ENCODE assay signal across 9 cellular contexts in the genomic region with DNA sequence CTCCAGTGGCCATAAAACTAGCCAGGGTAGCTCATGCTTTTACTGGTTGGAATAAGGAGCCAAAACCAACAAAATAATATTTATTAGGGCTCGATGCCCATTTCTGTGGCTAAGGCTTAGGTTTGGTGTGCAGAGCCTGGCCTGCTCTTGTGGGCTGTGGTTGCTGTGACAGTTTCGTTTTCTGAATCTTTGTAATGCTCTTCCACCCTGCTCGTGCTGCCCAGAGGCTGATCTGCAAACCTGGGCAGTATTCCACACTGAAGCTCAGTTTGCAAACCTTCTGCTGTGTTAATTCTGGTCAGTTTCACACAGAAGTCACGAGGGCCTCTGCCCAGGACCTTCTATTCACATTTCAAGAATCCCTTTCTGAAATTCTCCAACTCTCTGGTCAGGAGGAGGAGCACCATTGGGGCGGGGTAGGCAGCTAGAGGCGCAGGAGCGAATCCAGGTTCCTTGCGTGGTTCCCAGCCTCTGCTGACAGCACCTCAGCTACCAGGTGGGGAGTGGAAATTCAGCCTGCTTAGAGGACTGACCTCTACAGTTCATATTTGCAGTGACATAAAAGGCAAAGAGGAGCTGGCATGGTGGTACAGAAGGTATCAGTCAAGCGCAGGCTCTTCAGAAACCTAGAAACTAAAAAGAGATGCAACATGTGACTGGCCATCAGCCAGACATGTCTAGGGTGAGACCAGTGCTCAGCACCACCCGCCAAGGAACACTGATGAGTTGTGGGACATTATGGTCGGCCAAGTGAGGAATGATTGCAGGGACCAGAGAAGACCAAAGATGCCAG. TPM values are rescaled to one million over a fixed set of nuclear protein-coding genes. Genes with fewer than 3 reads are reported as not detected.
DNase-seq lines count a peak whose midpoint lies in the region; ATAC-seq, FAIRE-seq and TF ChIP-seq lines count a peak whose summit lies in the region.
"Had no signal": no experiment of that assay in that cellular context is flagged by ENCODE, and none has a peak within 500 bp of the region (broad histone marks: within the 10 kb centered on the region; RNA-seq: fewer than 3 reads in every experiment).

No MANE protein-coding gene starts in this region.

- no peak for TF ChIP-seq CTCF in K562 (IDR thresholded peaks at IDR 0.05 in 2 of 3, conservative IDR thresholded peaks at IDR 0.05 in 1 of 3; ENCODE audit: insufficient read depth in 2 of 3, low read depth in 1 of 3, low read length in 3 of 3)

- no peak overlapping the region for H3K23ac ChIP-seq in mesenchymal stem cell (ENCODE audit: low read length in 2 of 2)
- no peak overlapping the region for H3K23ac ChIP-seq in neuronal stem cell (ENCODE audit: low read depth, low read length, poor library complexity)

- peaks cover 9 to 27% of the 10 kb centered on the region in 2 experiments; a peak in 3 of 5 replicates for H3K4me1 ChIP-seq in K562 (replicated peaks in 1 of 2; ENCODE audit: control insufficient read depth in 2 of 2, insufficient read depth in 2 of 2, low read length in 2 of 2)
- H3K4me1 ChIP-seq in mesenchymal stem cell (ENCODE audit: control insufficient read depth, insufficient read depth, low read depth, low read length), result peaks cover 15% of the 10 kb centered on the region
- H3K4me1 ChIP-seq in neuronal stem cell (ENCODE audit: control insufficient read depth in 2 of 2, insufficient read depth in 1 of 2, low read depth in 1 of 2, low read length in 2 of 2), result peaks cover 0 to 3% of the 10 kb centered on the region in 2 donors

- H3K18ac ChIP-seq in mesenchymal stem cell (ENCODE audit: low read depth in 1 of 2, low read length in 2 of 2), result no peak overlapping the region
- H3K18ac ChIP-seq in neuronal stem cell (ENCODE audit: low read length), result no peak overlapping the region

- H4K20me1 ChIP-seq in K562 (replicated peaks; ENCODE audit: control insufficient read depth, insufficient read depth, low read length), result peaks cover 13% of the 10 kb centered on the region; the same call in 1 of the 2 replicates

- no peak for FAIRE-seq in K562 (lab: Jason Lieb, UNC)

- DNase-seq in GM03348 (ENCODE audit: low spot score), result peak; percentile 72
- no peak for DNase-seq in K562 (ENCODE audit: extremely low read depth in 1 of 4, low spot score in 3 of 4)
- DNase-seq in mesenchymal stem cell, result no peak
- no peak for DNase-seq in neuronal stem cell (ENCODE audit: low spot score)
- no peak for DNase-seq in NOMO-1 treated with DMSO at 0.1 percent for 48 hours (lab: John Stamatoyannopoulos, UW; ENCODE audit: unreplicated experiment)
- DNase-seq: activated B cell treated with CpG ODN at 0.5 μM for 24 hours had no signal

- H3K14ac ChIP-seq in mesenchymal stem cell (ENCODE audit: low read length in 2 of 2) (no peak overlapping the region), neuronal stem cell (ENCODE audit: low read length) (no peak overlapping the region)

- H3K79me1 ChIP-seq in mesenchymal stem cell (replicated peaks; ENCODE audit: low read length, poor library complexity, severe bottlenecking) (peaks cover 3% of the 10 kb centered on the region), neuronal stem cell (ENCODE audit: low read depth, low read length) (peaks cover 2% of the 10 kb centered on the region)

- H2AFZ ChIP-seq in K562 (ENCODE audit: low read depth, low read length), result no peak overlapping the region
- H2AFZ ChIP-seq in mesenchymal stem cell (ENCODE audit: low read depth, low read length), result no peak overlapping the region
- no peak overlapping the region for H2AFZ ChIP-seq in neuronal stem cell (ENCODE audit: low read length)

- no peak overlapping the region for H4K8ac ChIP-seq in mesenchymal stem cell (ENCODE audit: low read length)
- H4K8ac ChIP-seq in neuronal stem cell (ENCODE audit: low read depth, low read length), result no peak overlapping the region

- CTCF ChIA-PET in K562 (lab: Yijun Ruan, JAX; ENCODE audit: low intra/inter-chr PET ratio), result no interaction called here

- H3K4me3 ChIP-seq in K562 (no peak overlapping the region), mesenchymal stem cell (ENCODE audit: insufficient read depth in 1 of 2, low read depth in 1 of 2, low read length in 2 of 2) (peak overlapping the region in 1 of 2 experiments; percentile 33), neuronal stem cell (ENCODE audit: low read length in 2 of 2) (no peak overlapping the region)

- H3K27ac ChIP-seq in K562 (ENCODE audit: extremely low read depth, low read depth, low read length) (no peak overlapping the region), mesenchymal stem cell (ENCODE audit: low read length, poor library complexity, severe bottlenecking) (peak overlapping the region; percentile 13), neuronal stem cell (replicated peaks; ENCODE audit: low read length) (no peak overlapping the region)

- H4K91ac ChIP-seq in mesenchymal stem cell (ENCODE audit: low read length) (no peak overlapping the region), neuronal stem cell (ENCODE audit: low read depth, low read length, poor library complexity) (no peak overlapping the region)

- no peak overlapping the region for H2AK5ac ChIP-seq in mesenchymal stem cell (ENCODE audit: low read length, severe bottlenecking)
- no peak overlapping the region for H2AK5ac ChIP-seq in neuronal stem cell (ENCODE audit: low read depth, low read length)

- no peak overlapping the region for H3K4ac ChIP-seq in mesenchymal stem cell (ENCODE audit: low read depth in 1 of 2, low read length in 2 of 2)
- H3K4ac ChIP-seq in neuronal stem cell (ENCODE audit: low read length), result no peak overlapping the region

- intact Hi-C loops in K562 (cut with micrococcal nuclease), result no loop called here

- peaks cover 20% of the 10 kb centered on the region; the same call in 2 of the 3 replicates for H3K36me3 ChIP-seq in K562 (ENCODE audit: control insufficient read depth, insufficient read depth, low read length)
- peaks cover 30 to 35% of the 10 kb centered on the region in 2 experiments for H3K36me3 ChIP-seq in mesenchymal stem cell (ENCODE audit: control insufficient read depth in 1 of 2, insufficient read depth in 2 of 2, low read depth in 1 of 2, low read length in 2 of 2)
- peaks cover 17 to 49% of the 10 kb centered on the region in 2 donors for H3K36me3 ChIP-seq in neuronal stem cell (replicated peaks in 1 of 2; ENCODE audit: control insufficient read depth in 2 of 2, insufficient read depth in 2 of 2, low read length in 2 of 2)

- no peak overlapping the region for H2BK120ac ChIP-seq in mesenchymal stem cell (ENCODE audit: low read depth, low read length)
- H2BK120ac ChIP-seq in neuronal stem cell (ENCODE audit: low read depth, low read length), result no peak overlapping the region

- H3K9me3 ChIP-seq in K562 (replicated peaks; ENCODE audit: control insufficient read depth, insufficient read depth, low read depth, low read length) (no peaks in the 10 kb centered on the region; the same call in 1 of the 2 replicates), mesenchymal stem cell (ENCODE audit: control insufficient read depth, low read length) (no peaks in the 10 kb centered on the region), neuronal stem cell (replicated peaks in 1 of 2; ENCODE audit: control insufficient read depth in 2 of 2, insufficient read depth in 1 of 2, low read depth in 1 of 2, low read length in 2 of 2) (no peaks in the 10 kb centered on the region)

- BruUV-seq in K562 (replicated peaks; lab: Mats Ljungman, UMichigan), result no TSS peak

- H2BK5ac ChIP-seq in mesenchymal stem cell (ENCODE audit: low read depth, low read length, poor library complexity, severe bottlenecking) (no peak overlapping the region), neuronal stem cell (ENCODE audit: low read length) (no peak overlapping the region)

- H3K79me2 ChIP-seq in K562 (ENCODE audit: control insufficient read depth, insufficient read depth, low read length), result no peaks in the 10 kb centered on the region

- no peak overlapping the region for H3K4me2 ChIP-seq in K562 (ENCODE audit: insufficient read depth, low read length)
- H3K4me2 ChIP-seq in mesenchymal stem cell (ENCODE audit: low read length, poor library complexity, severe bottlenecking), result no peak overlapping the region
- no peak overlapping the region for H3K4me2 ChIP-seq in neuronal stem cell (ENCODE audit: insufficient read depth, low read length, poor library complexity, severe bottlenecking)

- H2BK12ac ChIP-seq in mesenchymal stem cell (ENCODE audit: low read length in 2 of 2) (no peak overlapping the region), neuronal stem cell (ENCODE audit: low read length) (no peak overlapping the region)

- H3K27me3 ChIP-seq in K562 (ENCODE audit: control insufficient read depth in 2 of 2, insufficient read depth in 2 of 2, low read length in 2 of 2) (no peaks in the 10 kb centered on the region), mesenchymal stem cell (ENCODE audit: control insufficient read depth in 1 of 2, insufficient read depth in 1 of 2, low read length in 2 of 2) (peaks cover 0 to 3% of the 10 kb centered on the region in 2 experiments), neuronal stem cell (ENCODE audit: control insufficient read depth in 3 of 3, insufficient read depth in 3 of 3, low read depth in 1 of 3, low read length in 3 of 3) (no peaks in the 10 kb centered on the region)

- POLR2A ChIA-PET in K562 (lab: Yijun Ruan, JAX), result interaction anchor here (0.6 to 1.5 kb wide), 5 partner anchors 8 to 386 kb away, joined by 3 to 7 read pairs (median 3); no protein-coding TSS in a partner anchor

- in situ Hi-C loops in K562 (cut with MboI), result no loop called here

- ATAC-seq in GM21786 (IDR thresholded peaks at IDR 0.05; ENCODE audit: unreplicated experiment), result peak; percentile 85
- ATAC-seq in K562, result 0 out of 3 replicates have a peak, but pooled peaks have one; percentile 17
- ATAC-seq in HG02938 (IDR thresholded peaks at IDR 0.05; ENCODE audit: unreplicated experiment), result no peak
- no peak for ATAC-seq in GM18873 (IDR thresholded peaks at IDR 0.05; ENCODE audit: low FRiP score, unreplicated experiment)

- 53% methylated on average over 11 of the region's 11 CpGs for WGBS in K562 (ENCODE audit: insufficient coverage, low coverage, missing lambda C conversion rate)
- WGBS in mesenchymal stem cell, result 93% methylated on average over 11 of the region's 11 CpGs
- WGBS in neuronal stem cell (ENCODE audit: extremely low coverage in 2 of 2, insufficient read length in 2 of 2, insufficient replicate concordance in 1 of 2), 2 donors, result no CpG with 5 or more reads among the region's 11 CpGs

- no peak for TF ChIP-seq POLR2A in K562 (conservative IDR thresholded peaks at IDR 0.05)

- TF ChIP-seq EP300 in K562 (IDR thresholded peaks at IDR 0.05; ENCODE audit: low read length), result no peak

- no peak for TF ChIP-seq RAD21 in K562 (CRISPR knock-in tag; conservative IDR thresholded peaks at IDR 0.05 in 1 of 2, IDR thresholded peaks at IDR 0.05 in 1 of 2)

- no peak overlapping the region for H3K9ac ChIP-seq in K562 (ENCODE audit: insufficient read depth in 1 of 2, low read depth in 2 of 2, low read length in 2 of 2)
- H3K9ac ChIP-seq in mesenchymal stem cell (ENCODE audit: low read length), result peak overlapping the region; percentile 38
- H3K9ac ChIP-seq in neuronal stem cell (ENCODE audit: low read depth, low read length, poor library complexity), result no peak overlapping the region

- peaks cover 9% of the 10 kb centered on the region for H3K9me1 ChIP-seq in K562 (ENCODE audit: control insufficient read depth, insufficient read depth, low read length)

- no peak overlapping the region for H2BK15ac ChIP-seq in mesenchymal stem cell (ENCODE audit: low read depth, poor library complexity, severe bottlenecking)
- no peak overlapping the region for H2BK15ac ChIP-seq in neuronal stem cell (ENCODE audit: low read length)

RNA-seq across cellular contexts. Expression of a gene that starts 14.3 kb away (rescaled TPM):
- 0.60 TPM in 1 of 2 replicates, not detected in the other for total RNA-seq in K562 (2011; cell fraction: chromatin; rRNA removed; ENCODE audit: low replicate concordance)
- 0.83 and 1.1 TPM in 2 replicates for total RNA-seq in K562 (2011; cell fraction: nucleolus; rRNA removed)
- total RNA-seq in K562 (2011; cell fraction: nucleoplasm; rRNA removed), result 0.66 and 1.3 TPM in 2 replicates
- total RNA-seq in K562 (2014; rRNA removed), result 0.16 TPM in 1 of 2 replicates, not detected in the other
- total RNA-seq in K562 (2014; rRNA removed; fragmentation: Illumina TruSeq; extraction: Trizol), result 0.11 and 0.16 TPM in 2 replicates
- 0.11 and 0.23 TPM in 2 replicates for total RNA-seq in K562 (2015; rRNA removed; fragmentation: Illumina TruSeq; extraction: Trizol)
- 0.11 and 0.16 TPM in 2 replicates for total RNA-seq in K562 (2021)
- polyA plus RNA-seq in K562 (2011; rRNA removed), result 0.10 and 0.11 TPM in 2 replicates
- 0.13 and 0.16 TPM in 2 replicates for polyA plus RNA-seq in K562 (2011; cell fraction: cytosol; rRNA removed)
- 0.18 TPM in 2 replicates for polyA plus RNA-seq in K562 (2011; cell fraction: nucleus; rRNA removed)
- polyA plus RNA-seq in K562 (2012), result 0.23 and 0.54 TPM in 2 replicates
- polyA plus RNA-seq in K562 (2014; fragmentation: Illumina TruSeq; extraction: Trizol), result 0.12 and 0.22 TPM in 2 replicates
- under 1 TPM in 1 of 2 experiments, not detected in 1; 0.04 TPM for polyA plus RNA-seq in K562 (2014; fragmentation: Nextera tagmentation; extraction: Ambion mirVana)
- 0.16 and 0.23 TPM in 2 replicates for polyA plus RNA-seq in K562 (2014; rRNA removed)
- 0.28 TPM in 1 of 2 replicates, not detected in the other for polyA minus RNA-seq in K562 (2011; rRNA and poly(A)+ RNA removed)
- polyA minus RNA-seq in K562 (2011; cell fraction: cytosol; rRNA and poly(A)+ RNA removed), result not detected in 2 replicates
- polyA minus RNA-seq in K562 (2011; cell fraction: nucleus; rRNA and poly(A)+ RNA removed), result 0.33 and 0.40 TPM in 2 replicates
- 0.11 TPM for polyA plus RNA-seq in mesenchymal stem cell (2013, experiment 1 of 2)
- 0.04 TPM for polyA plus RNA-seq in mesenchymal stem cell (2013, experiment 2 of 2)
- 0.07 TPM for polyA plus RNA-seq in neuronal stem cell (2013, experiment 1 of 2)
- 0.11 TPM for polyA plus RNA-seq in neuronal stem cell (2013, experiment 2 of 2)

RNA-seq across cellular contexts. Expression of a gene that starts 18.9 kb away (rescaled TPM):
- total RNA-seq in K562 (2011; cell fraction: chromatin; rRNA removed; ENCODE audit: low replicate concordance), result not detected in 2 replicates
- 0.33 TPM in 1 of 2 replicates, not detected in the other for total RNA-seq in K562 (2011; cell fraction: nucleolus; rRNA removed)
- total RNA-seq in K562 (2011; cell fraction: nucleoplasm; rRNA removed), result not detected in 2 replicates
- total RNA-seq in K562 (2014; rRNA removed) (0.14 TPM in 1 of 2 replicates, not detected in the other), K562 (2014; rRNA removed; fragmentation: Illumina TruSeq; extraction: Trizol) (not detected in 2 replicates), K562 (2015; rRNA removed; fragmentation: Illumina TruSeq; extraction: Trizol) (not detected in 2 replicates), K562 (2021) (0.11 TPM in 1 of 2 replicates, not detected in the other)
- polyA plus RNA-seq in K562 (2011; rRNA removed) (not detected in 2 replicates), K562 (2014; fragmentation: Illumina TruSeq; extraction: Trizol) (not detected in 2 replicates), K562 (2014; fragmentation: Nextera tagmentation; extraction: Ambion mirVana) (not detected), K562 (2014; rRNA removed) (0.07 and 0.13 TPM in 2 replicates)
- 0.04 TPM in 1 of 2 replicates, not detected in the other for polyA plus RNA-seq in K562 (2011; cell fraction: cytosol; rRNA removed)
- 0.10 TPM in 1 of 2 replicates, not detected in the other for polyA plus RNA-seq in K562 (2011; cell fraction: nucleus; rRNA removed)
- 0.13 and 0.29 TPM in 2 replicates for polyA plus RNA-seq in K562 (2012)
- not detected in 2 replicates for polyA minus RNA-seq in K562 (2011; rRNA and poly(A)+ RNA removed)
- not detected in 2 replicates for polyA minus RNA-seq in K562 (2011; cell fraction: cytosol; rRNA and poly(A)+ RNA removed)
- not detected in 2 replicates for polyA minus RNA-seq in K562 (2011; cell fraction: nucleus; rRNA and poly(A)+ RNA removed)
- not detected for polyA plus RNA-seq in mesenchymal stem cell (2013, experiment 1 of 2)
- not detected for polyA plus RNA-seq in mesenchymal stem cell (2013, experiment 2 of 2)
- polyA plus RNA-seq in neuronal stem cell (2013, experiment 1 of 2), result 0.04 TPM
- 0.03 TPM for polyA plus RNA-seq in neuronal stem cell (2013, experiment 2 of 2)

RNA-seq across cellular contexts. Expression of a gene that starts 26.4 kb away (rescaled TPM):
- 164 and 323 TPM in 2 replicates for total RNA-seq in K562 (2011; cell fraction: chromatin; rRNA removed; ENCODE audit: low replicate concordance)
- 194 and 203 TPM in 2 replicates for total RNA-seq in K562 (2011; cell fraction: nucleolus; rRNA removed)
- 200 and 230 TPM in 2 replicates for total RNA-seq in K562 (2011; cell fraction: nucleoplasm; rRNA removed)
- 52.0 and 74.0 TPM in 2 replicates for total RNA-seq in K562 (2014; rRNA removed)
- total RNA-seq in K562 (2014; rRNA removed; fragmentation: Illumina TruSeq; extraction: Trizol), result 16.0 and 17.8 TPM in 2 replicates
- total RNA-seq in K562 (2015; rRNA removed; fragmentation: Illumina TruSeq; extraction: Trizol), result 31.5 and 36.5 TPM in 2 replicates
- total RNA-seq in K562 (2021), result 57.1 and 57.8 TPM in 2 replicates
- polyA plus RNA-seq in K562 (2011; rRNA removed), result 25.6 and 32.7 TPM in 2 replicates
- 33.9 and 111 TPM in 2 replicates for polyA plus RNA-seq in K562 (2011; cell fraction: cytosol; rRNA removed)
- 181 and 337 TPM in 2 replicates for polyA plus RNA-seq in K562 (2011; cell fraction: nucleus; rRNA removed)
- polyA plus RNA-seq in K562 (2012), result 35.0 and 54.7 TPM in 2 replicates
- 35.8 and 37.6 TPM in 2 replicates for polyA plus RNA-seq in K562 (2014; fragmentation: Illumina TruSeq; extraction: Trizol)
- polyA plus RNA-seq in K562 (2014; fragmentation: Nextera tagmentation; extraction: Ambion mirVana), result 1 to 10 TPM in 1 of 2 experiments, under 1 TPM in 1; 0.94 to 1.9 TPM
- polyA plus RNA-seq in K562 (2014; rRNA removed), result 63.3 and 67.6 TPM in 2 replicates
- 21.3 and 27.3 TPM in 2 replicates for polyA minus RNA-seq in K562 (2011; rRNA and poly(A)+ RNA removed)
- polyA minus RNA-seq in K562 (2011; cell fraction: cytosol; rRNA and poly(A)+ RNA removed), result 12.6 and 18.7 TPM in 2 replicates
- polyA minus RNA-seq in K562 (2011; cell fraction: nucleus; rRNA and poly(A)+ RNA removed), result 66.9 and 76.9 TPM in 2 replicates
- polyA plus RNA-seq in mesenchymal stem cell (2013, experiment 1 of 2), result 13.7 TPM
- polyA plus RNA-seq in mesenchymal stem cell (2013, experiment 2 of 2), result 12.4 TPM
- 12.9 TPM for polyA plus RNA-seq in neuronal stem cell (2013, experiment 1 of 2)
- polyA plus RNA-seq in neuronal stem cell (2013, experiment 2 of 2), result 13.4 TPM

RNA-seq across cellular contexts. Expression of a gene that starts 38.4 kb away (rescaled TPM):
- total RNA-seq in K562 (2011; cell fraction: chromatin; rRNA removed; ENCODE audit: low replicate concordance), result 22.9 and 54.8 TPM in 2 replicates
- 31.2 and 33.7 TPM in 2 replicates for total RNA-seq in K562 (2011; cell fraction: nucleolus; rRNA removed)
- 28.2 and 29.0 TPM in 2 replicates for total RNA-seq in K562 (2011; cell fraction: nucleoplasm; rRNA removed)
- total RNA-seq in K562 (2014; rRNA removed) (17.3 and 23.4 TPM in 2 replicates), K562 (2014; rRNA removed; fragmentation: Illumina TruSeq; extraction: Trizol) (9.0 and 10.8 TPM in 2 replicates), K562 (2015; rRNA removed; fragmentation: Illumina TruSeq; extraction: Trizol) (14.9 and 15.3 TPM in 2 replicates), K562 (2021) (24.6 and 25.3 TPM in 2 replicates)
- polyA plus RNA-seq in K562 (2011; rRNA removed) (12.7 and 19.3 TPM in 2 replicates), K562 (2014; fragmentation: Illumina TruSeq; extraction: Trizol) (13.1 and 17.8 TPM in 2 replicates), K562 (2014; fragmentation: Nextera tagmentation; extraction: Ambion mirVana) (under 1 TPM; 0.14 to 0.39 TPM), K562 (2014; rRNA removed) (28.9 and 30.6 TPM in 2 replicates)
- 17.7 and 20.9 TPM in 2 replicates for polyA plus RNA-seq in K562 (2011; cell fraction: cytosol; rRNA removed)
- polyA plus RNA-seq in K562 (2011; cell fraction: nucleus; rRNA removed), result 74.3 and 91.0 TPM in 2 replicates
- polyA plus RNA-seq in K562 (2012), result 16.3 and 25.0 TPM in 2 replicates
- polyA minus RNA-seq in K562 (2011; rRNA and poly(A)+ RNA removed), result 5.8 and 8.2 TPM in 2 replicates
- 7.7 and 8.5 TPM in 2 replicates for polyA minus RNA-seq in K562 (2011; cell fraction: cytosol; rRNA and poly(A)+ RNA removed)
- 9.3 and 10.3 TPM in 2 replicates for polyA minus RNA-seq in K562 (2011; cell fraction: nucleus; rRNA and poly(A)+ RNA removed)
- 2.2 TPM for polyA plus RNA-seq in mesenchymal stem cell (2013, experiment 1 of 2)
- 2.1 TPM for polyA plus RNA-seq in mesenchymal stem cell (2013, experiment 2 of 2)
- 20.5 TPM for polyA plus RNA-seq in neuronal stem cell (2013, experiment 1 of 2)
- 19.9 TPM for polyA plus RNA-seq in neuronal stem cell (2013, experiment 2 of 2)

Comparison
In these comparisons a context has a peak if more than half of its experiments do, and no peak if none do; other contexts are left out.
1. ATAC-seq: peak in GM21786 (single experiment) and K562 (single experiment); none in HG02938 (single experiment) and GM18873 (single experiment).